11 cellular contexts compared by ENCODE assay signal in the genomic region with DNA sequence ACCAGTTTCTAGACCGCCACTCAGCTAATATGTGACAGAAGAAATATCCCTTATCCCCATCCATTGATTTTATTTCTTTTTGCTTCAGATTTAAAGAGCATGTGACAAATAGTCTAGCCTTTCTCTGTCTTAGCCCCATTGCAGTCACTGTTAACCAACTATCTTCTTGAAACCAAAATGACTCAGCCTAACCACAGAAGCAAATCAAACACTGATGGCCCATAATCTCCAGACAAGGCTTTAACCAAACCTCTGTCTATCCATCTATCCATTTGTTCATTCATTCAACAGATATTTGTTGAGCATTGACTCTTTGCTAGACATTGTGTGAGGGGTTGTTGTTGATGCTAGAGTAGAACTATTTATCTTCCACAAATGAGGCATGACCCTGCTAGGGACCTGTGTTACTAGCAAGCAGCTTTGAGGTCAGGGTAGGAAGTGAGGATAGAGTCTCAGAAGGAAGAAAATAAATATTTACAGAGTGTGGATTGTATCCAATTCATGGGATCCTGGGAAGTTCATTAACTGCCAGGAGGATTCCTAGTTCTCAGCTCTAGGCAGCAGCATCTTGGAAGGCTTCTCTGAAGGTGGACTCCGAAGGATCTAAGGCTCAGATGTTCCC. TPM values are rescaled to one million over a fixed set of nuclear protein-coding genes. Genes with fewer than 3 reads are reported as not detected.
DNase-seq lines count a peak whose midpoint lies in the region; ATAC-seq, FAIRE-seq and TF ChIP-seq lines count a peak whose summit lies in the region.
"Had no signal": no experiment of that assay in that cellular context is flagged by ENCODE, and none has a peak within 500 bp of the region (broad histone marks: within the 10 kb centered on the region; RNA-seq: fewer than 3 reads in every experiment).

No MANE protein-coding gene starts in this region.

- ATAC-seq in GM21717 (IDR thresholded peaks at IDR 0.05; ENCODE audit: unreplicated experiment) = peak; percentile 96
- ATAC-seq in HG03520 (IDR thresholded peaks at IDR 0.05; ENCODE audit: unreplicated experiment) = peak; percentile 88

- H3K9ac ChIP-seq in fibroblast of lung (ENCODE audit: insufficient read depth, low read length) = no peak overlapping the region

- H3K4me3 ChIP-seq in fibroblast of lung (replicated peaks in 1 of 4; ENCODE audit: control extremely low read depth in 1 of 4, insufficient read depth in 1 of 4, low read depth in 3 of 4, low read length in 4 of 4) (no peak overlapping the region), ovary (no peak overlapping the region)

- DNase-seq in GM18507 (ENCODE audit: extremely low spot score, insufficient read length, low read depth) (no peak), fibroblast of lung (ENCODE audit: low read depth in 2 of 2) (peak in 1 of 2 donors; percentile 63), ovary (no peak), SIG-M5 treated with dmso at 0.1 percent for 504 hours (lab: John Stamatoyannopoulos, UW; ENCODE audit: unreplicated experiment) (no peak), COLO668 (lab: John Stamatoyannopoulos, UW; ENCODE audit: unreplicated experiment) (no peak)
- no peak for DNase-seq in NK-92 treated with Interleukin-12 subunit alpha and Interleukin-12 subunit beta, amount 100 ng/mL, for 24 hours (lab: John Stamatoyannopoulos, UW)
- DNase-seq: activated CD8-positive, alpha-beta memory T cell treated with anti-CD3 and anti-CD28 coated beads, Interleukin-2, amount 50 U/mL, for 48 hours; NCI-H226; retina had no signal

- FAIRE-seq in GM18507 (lab: Jason Lieb, UNC) = peak; percentile 91

- H3K9me3 ChIP-seq in fibroblast of lung (ENCODE audit: control insufficient read depth, insufficient read depth, low read depth, low read length) (no peaks in the 10 kb centered on the region), ovary (no peaks in the 10 kb centered on the region)

- H3K4me1 ChIP-seq in fibroblast of lung (ENCODE audit: control insufficient read depth, extremely low read depth, insufficient read depth, low read length) = peaks cover 3% of the 10 kb centered on the region
- no peaks in the 10 kb centered on the region for H3K4me1 ChIP-seq in ovary (ENCODE audit: insufficient read depth)

- H3K79me2 ChIP-seq in fibroblast of lung (ENCODE audit: control insufficient read depth, insufficient read depth, low read length) = no peaks in the 10 kb centered on the region

- no peak overlapping the region for H2AFZ ChIP-seq in fibroblast of lung (ENCODE audit: low read length)

- intact Hi-C loops in ovary (cut with DNase I) = no loop called here

- 73 to 87% (median 74%) methylated on average over 2 of the region's 2 CpGs for WGBS in ovary, 3 donors

- H3K36me3 ChIP-seq in fibroblast of lung (ENCODE audit: control insufficient read depth, insufficient read depth, low read length) = no peaks in the 10 kb centered on the region
- H3K36me3 ChIP-seq in ovary = no peaks in the 10 kb centered on the region

- H4K20me1 ChIP-seq in fibroblast of lung (ENCODE audit: control insufficient read depth, extremely low read depth, insufficient read depth, low read length) = no peaks in the 10 kb centered on the region

- no peak for TF ChIP-seq CTCF in fibroblast of lung (conservative IDR thresholded peaks at IDR 0.05 in 1 of 2, IDR thresholded peaks at IDR 0.05 in 1 of 2; ENCODE audit: low read depth in 1 of 2, low read length in 2 of 2)
- no peak for TF ChIP-seq CTCF in ovary (IDR thresholded peaks at IDR 0.05)

- no peak for TF ChIP-seq EP300 in ovary (IDR thresholded peaks at IDR 0.05)

- TF ChIP-seq POLR2A in ovary (IDR thresholded peaks at IDR 0.05) = no peak

- H3K27ac ChIP-seq in fibroblast of lung (ENCODE audit: insufficient read depth, low read length) = no peak overlapping the region
- no peak overlapping the region for H3K27ac ChIP-seq in ovary

- H3K4me2 ChIP-seq in fibroblast of lung (ENCODE audit: extremely low read depth, insufficient read depth, low read length) = peak overlapping the region; percentile 8

- H3K27me3 ChIP-seq in fibroblast of lung (ENCODE audit: control insufficient read depth, insufficient read depth, low read length) (no peaks in the 10 kb centered on the region), ovary (no peaks in the 10 kb centered on the region)

RNA-seq across cellular contexts. Expression of a gene that starts 22.5 kb away (rescaled TPM):
- total RNA-seq in fibroblast of lung = 82.7 and 84.1 TPM in 2 replicates
- polyA plus RNA-seq in fibroblast of lung = 76.6 and 91.5 TPM in 2 replicates
- 92.2 and 98.7 TPM in 2 replicates for polyA plus RNA-seq in fibroblast of lung (2012)
- polyA minus RNA-seq in fibroblast of lung (ENCODE audit: low replicate concordance) = 9.3 and 12.6 TPM in 2 replicates
- total RNA-seq in ovary = 10 to 100 TPM; 46.4 to 79.6 (median 63.3) TPM
- 10 to 100 TPM; 52.9 to 73.1 TPM for polyA plus RNA-seq in ovary

RNA-seq across cellular contexts. Expression of a gene that starts 22.8 kb away (rescaled TPM):
- total RNA-seq in fibroblast of lung (11.3 and 19.3 TPM in 2 replicates), ovary (10 to 100 TPM; 10.1 to 21.5 (median 15.8) TPM)
- polyA plus RNA-seq in fibroblast of lung (23.1 and 30.3 TPM in 2 replicates), ovary (10 to 100 TPM; 17.0 to 29.9 TPM)
- polyA plus RNA-seq in fibroblast of lung (2012) = 16.8 and 24.2 TPM in 2 replicates
- polyA minus RNA-seq in fibroblast of lung (ENCODE audit: low replicate concordance) = 2.6 and 10.3 TPM in 2 replicates

RNA-seq across cellular contexts. Expression of a gene that starts 39.8 kb away (rescaled TPM):
- total RNA-seq in fibroblast of lung (305 and 521 TPM in 2 replicates), ovary (1,000 to 10,000 TPM in 1 of 7 donors, 100 to 1,000 TPM in 6; 405 to 2,882 (median 518) TPM)
- polyA plus RNA-seq in fibroblast of lung (2,163 and 2,209 TPM in 2 replicates), ovary (1,000 to 10,000 TPM; 3,045 to 5,275 TPM)
- 1,818 and 2,496 TPM in 2 replicates for polyA plus RNA-seq in fibroblast of lung (2012)
- polyA minus RNA-seq in fibroblast of lung (ENCODE audit: low replicate concordance) = 3.9 and 12.9 TPM in 2 replicates

RNA-seq across cellular contexts. Expression of a gene that starts 44.6 kb away (rescaled TPM):
- total RNA-seq in fibroblast of lung = not detected in 2 replicates
- 0.05 TPM in 1 of 2 replicates, not detected in the other for polyA plus RNA-seq in fibroblast of lung
- polyA plus RNA-seq in fibroblast of lung (2012) = not detected in 2 replicates
- polyA minus RNA-seq in fibroblast of lung (ENCODE audit: low replicate concordance) = not detected in 2 replicates
- 1 to 10 TPM in 5 of 7 donors, under 1 TPM in 2; 0.81 to 4.3 (median 1.3) TPM for total RNA-seq in ovary
- polyA plus RNA-seq in ovary = 1 to 10 TPM in 1 of 2 donors, under 1 TPM in 1; 0.81 to 7.5 TPM

RNA-seq across cellular contexts. Expression of a gene that starts 54.7 kb away (rescaled TPM):
- total RNA-seq in fibroblast of lung (3.6 and 7.6 TPM in 2 replicates), ovary (10 to 100 TPM; 17.3 to 47.5 (median 32.0) TPM)
- polyA plus RNA-seq in fibroblast of lung (3.0 and 3.4 TPM in 2 replicates), ovary (10 to 100 TPM; 18.8 to 19.3 TPM)
- polyA plus RNA-seq in fibroblast of lung (2012) = 6.7 and 8.1 TPM in 2 replicates
- polyA minus RNA-seq in fibroblast of lung (ENCODE audit: low replicate concordance) = 4.1 and 6.0 TPM in 2 replicates
